Comparison of ENCODE assay signal across 8 cellular contexts in the genomic region with DNA sequence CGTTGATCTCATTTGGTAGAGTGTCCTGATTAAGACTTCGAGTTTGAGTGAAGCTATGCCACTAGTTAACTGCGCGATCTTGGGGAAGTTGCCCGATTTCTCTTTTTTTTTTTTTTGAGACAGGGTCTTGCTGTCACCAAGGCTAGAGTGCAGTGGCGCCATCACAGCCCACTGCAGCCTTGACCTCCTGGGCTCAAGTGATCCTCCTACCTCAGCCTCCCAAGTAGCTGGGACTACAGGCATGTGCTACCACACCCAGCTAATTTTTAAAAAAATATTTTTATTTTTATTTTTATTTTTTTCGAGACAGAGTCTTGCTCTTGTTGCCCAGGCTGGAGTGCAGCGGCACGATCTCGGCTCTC. TPM values are rescaled to one million over a fixed set of nuclear protein-coding genes. Genes with fewer than 3 reads are reported as not detected.
DNase-seq lines count a peak whose midpoint lies in the region; ATAC-seq and TF ChIP-seq lines count a peak whose summit lies in the region.
"Not testable (repeated sequence)": the region's sequence is repeated elsewhere in the genome, so short reads cannot be mapped to it uniquely, and the experiment has no call there.

No MANE protein-coding gene starts in this region.

- H3K56ac ChIP-seq in H9 (ENCODE audit: insufficient read length, low read depth, low read length) = not testable (repeated sequence)

- peaks cover 26% of the 10 kb centered on the region for H3K36me3 ChIP-seq in A673 (ENCODE audit: insufficient read depth, low read length, poor library complexity, severe bottlenecking)
- peaks cover 21% of the 10 kb centered on the region for H3K36me3 ChIP-seq in RWPE2 (ENCODE audit: low read depth)
- peaks cover 20% of the 10 kb centered on the region for H3K36me3 ChIP-seq in ectodermal cell (ENCODE audit: control insufficient read depth, insufficient read depth, low read length)
- peaks cover 20% of the 10 kb centered on the region for H3K36me3 ChIP-seq in iPS DF 6.9 (ENCODE audit: control insufficient read depth, insufficient read depth, low read length)

- not testable (repeated sequence) for H3K9me3 Mint-ChIP-seq in H9; activated naive CD4-positive, alpha-beta T cell treated with anti-CD3 and anti-CD28 coated beads, Interleukin-2, amount 50 U/mL, for 24 hours; naive thymus-derived CD8-positive, alpha-beta T cell; stimulated activated effector memory CD8-positive, alpha-beta T cell treated with anti-CD3 and anti-CD28 coated beads, Interleukin-12 subunit alpha, Interleukin-12 subunit beta, amount 100 ng/mL, for 72 hours

- peak overlapping the region; percentile 75 for H3K4me3 ChIP-seq in A673 (ENCODE audit: low read depth, low read length, poor library complexity, severe bottlenecking)
- H3K4me3 ChIP-seq in RWPE2 (ENCODE audit: severe bottlenecking) = peak overlapping the region; percentile 49
- peak overlapping the region; percentile 62 for H3K4me3 ChIP-seq in ectodermal cell (ENCODE audit: insufficient read depth, low read depth, low read length)
- peak overlapping the region; percentile 31; the same call in 1 of the 2 replicates for H3K4me3 ChIP-seq in iPS DF 6.9 (ENCODE audit: low read length)

- not testable (repeated sequence) for H3K9me3 ChIP-seq in A673 (ENCODE audit: low read depth, low read length, poor library complexity, severe bottlenecking); H9 (ENCODE audit: control insufficient read depth, low read depth, low read length); RWPE2 (ENCODE audit: severe bottlenecking); ectodermal cell (ENCODE audit: control insufficient read depth, low read length); iPS DF 6.9 (ENCODE audit: control insufficient read depth, insufficient read depth, low read length)

- H3K27ac ChIP-seq in A673 (ENCODE audit: low read depth, low read length, poor library complexity, severe bottlenecking) (peak overlapping the region; percentile 74), RWPE2 (ENCODE audit: poor library complexity, severe bottlenecking) (peak overlapping the region; percentile 88), ectodermal cell (ENCODE audit: insufficient read depth, low read depth, low read length, poor library complexity, severe bottlenecking) (peak overlapping the region; percentile 82)
- not testable (repeated sequence) for H3K27ac ChIP-seq in H9 (ENCODE audit: insufficient read length, low read depth, low read length); iPS DF 6.9 (ENCODE audit: low read length)

- WGBS in H9 (ENCODE audit: extremely low coverage, insufficient read length, low lambda C conversion rate) = no CpG with 5 or more reads among the region's 10 CpGs
- 66% methylated on average over 10 of the region's 10 CpGs for WGBS in ectodermal cell, 2 experiments
- WGBS in iPS DF 6.9 (ENCODE audit: insufficient coverage, insufficient read length) = no CpG with 5 or more reads among the region's 10 CpGs

- not testable (repeated sequence) for BruUV-seq in A673 (replicated peaks; lab: Mats Ljungman, UMichigan)

- not testable (repeated sequence) for H2BK20ac ChIP-seq in H9 (ENCODE audit: low read depth, low read length, poor library complexity, severe bottlenecking)

- POLR2A ChIA-PET in A673 (lab: Charles Lee; ENCODE audit: low non-redundant PET) = not testable (repeated sequence)
- POLR2A ChIA-PET in naive thymus-derived CD8-positive, alpha-beta T cell (lab: Charles Lee) = interaction anchor here (0.6 to 5.1 kb wide), 12 partner anchors 18 to 340 kb away, joined by 3 to 88 read pairs (median 14); partner anchors contain the start of genes C12orf57, ENO2, GAPDH and LRRC23

- H3K23me2 ChIP-seq in H9 (ENCODE audit: insufficient read length, low read depth, low read length, poor library complexity, severe bottlenecking) = not testable (repeated sequence)

- H3K27me3 Mint-ChIP-seq in H9 (ENCODE audit: low read depth); activated naive CD4-positive, alpha-beta T cell treated with anti-CD3 and anti-CD28 coated beads, Interleukin-2, amount 50 U/mL, for 24 hours; naive thymus-derived CD8-positive, alpha-beta T cell: not testable (repeated sequence)

- H4K91ac ChIP-seq in H9 (ENCODE audit: insufficient read length, low read depth, low read length) = not testable (repeated sequence)

- H4K8ac ChIP-seq in H9 (replicated peaks; ENCODE audit: insufficient read length, low read depth, low read length) = not testable (repeated sequence)

- H3K27me3 ChIP-seq in A673 (replicated peaks; ENCODE audit: insufficient read depth, low read depth, low read length, poor library complexity); H9 (ENCODE audit: insufficient read depth, low read length); RWPE2 (ENCODE audit: insufficient read depth, poor library complexity, severe bottlenecking); ectodermal cell (ENCODE audit: control insufficient read depth, insufficient read depth, low read length, poor library complexity, severe bottlenecking); iPS DF 6.9 (ENCODE audit: control insufficient read depth, insufficient read depth, low read length): not testable (repeated sequence)

- H3K4me1 Mint-ChIP-seq in H9 = peaks cover 32 to 42% of the 10 kb centered on the region in 2 experiments
- peaks cover 39% of the 10 kb centered on the region for H3K4me1 Mint-ChIP-seq in activated naive CD4-positive, alpha-beta T cell treated with anti-CD3 and anti-CD28 coated beads, Interleukin-2, amount 50 U/mL, for 24 hours
- peaks cover 31 to 47% (median 42%) of the 10 kb centered on the region in 4 donors for H3K4me1 Mint-ChIP-seq in naive thymus-derived CD8-positive, alpha-beta T cell
- H3K4me1 Mint-ChIP-seq in stimulated activated effector memory CD8-positive, alpha-beta T cell treated with anti-CD3 and anti-CD28 coated beads, Interleukin-12 subunit alpha, Interleukin-12 subunit beta, amount 100 ng/mL, for 72 hours = peaks cover 47% of the 10 kb centered on the region

- H3K23ac ChIP-seq in H9 (ENCODE audit: insufficient read length, low read depth, low read length) = not testable (repeated sequence)

- H2AFZ ChIP-seq in H9 (ENCODE audit: low read length) = not testable (repeated sequence)

- H2BK5ac ChIP-seq in H9 (ENCODE audit: insufficient read length, low read length) = not testable (repeated sequence)

- not testable (repeated sequence) for H4K20me1 ChIP-seq in H9 (ENCODE audit: control insufficient read depth, insufficient read depth, insufficient read length)

- peak overlapping the region; percentile 82 to 92 for H3K4me3 Mint-ChIP-seq in H9
- H3K4me3 Mint-ChIP-seq in activated naive CD4-positive, alpha-beta T cell treated with anti-CD3 and anti-CD28 coated beads, Interleukin-2, amount 50 U/mL, for 24 hours = peak overlapping the region; percentile 89
- H3K4me3 Mint-ChIP-seq in naive thymus-derived CD8-positive, alpha-beta T cell = peak overlapping the region; percentile 84 to 97 (median 90)
- H3K4me3 Mint-ChIP-seq in stimulated activated effector memory CD8-positive, alpha-beta T cell treated with anti-CD3 and anti-CD28 coated beads, Interleukin-12 subunit alpha, Interleukin-12 subunit beta, amount 100 ng/mL, for 72 hours = peak overlapping the region; percentile 91

- H2BK15ac ChIP-seq in H9 (ENCODE audit: low read depth, low read length) = not testable (repeated sequence)

- H3K79me1 ChIP-seq in H9 (ENCODE audit: insufficient read depth, low read depth, low read length, poor library complexity, severe bottlenecking) = not testable (repeated sequence)

- H3K4me1 ChIP-seq in A673 (ENCODE audit: insufficient read depth, low read length, poor library complexity, severe bottlenecking) = peaks cover 15% of the 10 kb centered on the region
- not testable (repeated sequence) for H3K4me1 ChIP-seq in H9 (ENCODE audit: insufficient read depth, low read length); RWPE2 (ENCODE audit: insufficient read depth, poor library complexity, severe bottlenecking); ectodermal cell (ENCODE audit: control insufficient read depth, insufficient read depth, low read length); iPS DF 6.9 (ENCODE audit: control insufficient read depth, insufficient read depth, low read length)

- TF ChIP-seq CTCF in A673 (conservative IDR thresholded peaks at IDR 0.05; ENCODE audit: low read depth, low read length); H9 (conservative IDR thresholded peaks at IDR 0.05); RWPE2 (IDR thresholded peaks at IDR 0.05; ENCODE audit: poor library complexity, severe bottlenecking): not testable (repeated sequence)

- DNase-seq in A673 (ENCODE audit: low spot score); H9; RWPE2 (ENCODE audit: low spot score); iPS DF 6.9 (ENCODE audit: low read depth, low spot score); naive thymus-derived CD8-positive, alpha-beta T cell; stimulated activated effector memory CD8-positive, alpha-beta T cell treated with anti-CD3 and anti-CD28 coated beads, Interleukin-12 subunit alpha, Interleukin-12 subunit beta, amount 100 ng/mL, for 72 hours (ENCODE audit: low spot score in 2 of 2): not testable (repeated sequence)

- H3K79me2 ChIP-seq in H9 (ENCODE audit: insufficient read depth, low read length) = not testable (repeated sequence)

- H3T11ph ChIP-seq in H9 (ENCODE audit: low read length) = not testable (repeated sequence)

- not testable (repeated sequence) for H2BK120ac ChIP-seq in H9 (ENCODE audit: low read depth, low read length, poor library complexity, severe bottlenecking)

- not testable (repeated sequence) for H4K5ac ChIP-seq in H9 (ENCODE audit: insufficient read length, low read depth, low read length)

- H3K27ac Mint-ChIP-seq in H9 = peak overlapping the region; percentile 36 to 89 (median 84); a peak in 6 of 7 replicates
- H3K27ac Mint-ChIP-seq in activated naive CD4-positive, alpha-beta T cell treated with anti-CD3 and anti-CD28 coated beads, Interleukin-2, amount 50 U/mL, for 24 hours = peak overlapping the region; percentile 70
- peak overlapping the region; percentile 74 to 92 (median 86) for H3K27ac Mint-ChIP-seq in naive thymus-derived CD8-positive, alpha-beta T cell
- H3K27ac Mint-ChIP-seq in stimulated activated effector memory CD8-positive, alpha-beta T cell treated with anti-CD3 and anti-CD28 coated beads, Interleukin-12 subunit alpha, Interleukin-12 subunit beta, amount 100 ng/mL, for 72 hours = peak overlapping the region; percentile 98

- not testable (repeated sequence) for H2BK12ac ChIP-seq in H9 (ENCODE audit: insufficient read length, low read depth, low read length)

- H3K14ac ChIP-seq in H9 (ENCODE audit: insufficient read depth, low read length) = not testable (repeated sequence)

- H3K4ac ChIP-seq in H9 (ENCODE audit: low read depth, low read length) = not testable (repeated sequence)

- ATAC-seq in RWPE2 (ENCODE audit: low read depth); naive thymus-derived CD8-positive, alpha-beta T cell; stimulated activated effector memory CD8-positive, alpha-beta T cell treated with anti-CD3 and anti-CD28 coated beads, Interleukin-12 subunit alpha, Interleukin-12 subunit beta, amount 100 ng/mL, for 72 hours: not testable (repeated sequence)

- peak overlapping the region; percentile 57 for H3K4me2 ChIP-seq in H9 (ENCODE audit: insufficient read depth, insufficient read length, low read length)

- intact Hi-C loops in A673 (cut with micrococcal nuclease; ENCODE audit: unreplicated experiment) = loop anchor here (5.0 kb wide), 2 partner anchors 63 to 238 kb away; no protein-coding TSS in a partner anchor

- H3K9ac ChIP-seq in H9 (ENCODE audit: extremely low read depth, insufficient read length, low read length) = peak overlapping the region; percentile 5

- H3K36me3 Mint-ChIP-seq in H9 (ENCODE audit: insufficient read depth in 1 of 3, low read depth in 3 of 3) = peaks cover 19 to 53% (median 35%) of the 10 kb centered on the region in 3 experiments
- H3K36me3 Mint-ChIP-seq in activated naive CD4-positive, alpha-beta T cell treated with anti-CD3 and anti-CD28 coated beads, Interleukin-2, amount 50 U/mL, for 24 hours = not testable (repeated sequence)
- peaks cover 0 to 26% (median 0%) of the 10 kb centered on the region in 3 donors for H3K36me3 Mint-ChIP-seq in naive thymus-derived CD8-positive, alpha-beta T cell
- peaks cover 100% of the 10 kb centered on the region for H3K36me3 Mint-ChIP-seq in stimulated activated effector memory CD8-positive, alpha-beta T cell treated with anti-CD3 and anti-CD28 coated beads, Interleukin-12 subunit alpha, Interleukin-12 subunit beta, amount 100 ng/mL, for 72 hours

- H2AK5ac ChIP-seq in H9 (ENCODE audit: insufficient read length, low read length) = not testable (repeated sequence)

- CTCF ChIA-PET in A673 (lab: Charles Lee) = interaction anchor here (1.2 kb wide), 1 partner anchor 64 kb away, joined by 4 read pairs; no protein-coding TSS in a partner anchor

- H3K18ac ChIP-seq in H9 (ENCODE audit: insufficient read length, low read depth, low read length) = not testable (repeated sequence)

RNA-seq across cellular contexts. Expression of gene SPSB2, which starts 0.9 kb away (rescaled TPM):
- 8.1 and 10.8 TPM in 2 replicates for total RNA-seq in A673 (2021)
- total RNA-seq in H9 (2021) = 13.7 and 16.3 TPM in 2 replicates
- polyA plus RNA-seq in ectodermal cell (2013, experiment 1 of 4) = 11.0 TPM
- 10.3 TPM for polyA plus RNA-seq in ectodermal cell (2013, experiment 2 of 4)
- 7.5 TPM for polyA plus RNA-seq in ectodermal cell (2013, experiment 3 of 4)
- polyA plus RNA-seq in ectodermal cell (2013, experiment 4 of 4) = 9.8 TPM
- total RNA-seq in naive thymus-derived CD8-positive, alpha-beta T cell = 10 to 100 TPM; 22.0 to 23.3 TPM
- 10 to 100 TPM; 10.1 to 10.6 (median 10.2) TPM for polyA plus RNA-seq in naive thymus-derived CD8-positive, alpha-beta T cell

RNA-seq across cellular contexts. Expression of gene TPI1, which starts 6.7 kb away (rescaled TPM):
- total RNA-seq in A673 (2021) (1,240 and 1,277 TPM in 2 replicates), H9 (2021) (1,177 and 1,211 TPM in 2 replicates)
- polyA plus RNA-seq in ectodermal cell (2013, experiment 1 of 4) = 893 TPM
- 744 TPM for polyA plus RNA-seq in ectodermal cell (2013, experiment 2 of 4)
- 683 TPM for polyA plus RNA-seq in ectodermal cell (2013, experiment 3 of 4)
- polyA plus RNA-seq in ectodermal cell (2013, experiment 4 of 4) = 696 TPM
- 100 to 1,000 TPM; 159 to 163 TPM for total RNA-seq in naive thymus-derived CD8-positive, alpha-beta T cell
- 100 to 1,000 TPM; 372 to 497 (median 479) TPM for polyA plus RNA-seq in naive thymus-derived CD8-positive, alpha-beta T cell

RNA-seq across cellular contexts. Expression of gene USP5, which starts 22.0 kb away (rescaled TPM):
- total RNA-seq in A673 (2021) = 209 and 224 TPM in 2 replicates
- total RNA-seq in H9 (2021) = 143 and 144 TPM in 2 replicates
- 105 TPM for polyA plus RNA-seq in ectodermal cell (2013, experiment 1 of 4)
- 99.8 TPM for polyA plus RNA-seq in ectodermal cell (2013, experiment 2 of 4)
- 73.9 TPM for polyA plus RNA-seq in ectodermal cell (2013, experiment 3 of 4)
- 76.2 TPM for polyA plus RNA-seq in ectodermal cell (2013, experiment 4 of 4)
- 10 to 100 TPM; 72.7 to 78.9 TPM for total RNA-seq in naive thymus-derived CD8-positive, alpha-beta T cell
- 10 to 100 TPM; 55.3 to 69.2 (median 56.7) TPM for polyA plus RNA-seq in naive thymus-derived CD8-positive, alpha-beta T cell

RNA-seq across cellular contexts. Expression of gene CDCA3, which starts 22.9 kb away (rescaled TPM):
- 98.0 and 107 TPM in 2 replicates for total RNA-seq in A673 (2021)
- total RNA-seq in H9 (2021) = 45.1 and 48.6 TPM in 2 replicates
- 48.6 TPM for polyA plus RNA-seq in ectodermal cell (2013, experiment 1 of 4)
- 40.9 TPM for polyA plus RNA-seq in ectodermal cell (2013, experiment 2 of 4)
- polyA plus RNA-seq in ectodermal cell (2013, experiment 3 of 4) = 52.4 TPM
- 48.8 TPM for polyA plus RNA-seq in ectodermal cell (2013, experiment 4 of 4)
- 1 to 10 TPM; 2.6 to 2.7 TPM for total RNA-seq in naive thymus-derived CD8-positive, alpha-beta T cell
- 1 to 10 TPM in 1 of 3 donors, under 1 TPM in 1, not detected in 1; 0.50 to 1.4 TPM for polyA plus RNA-seq in naive thymus-derived CD8-positive, alpha-beta T cell

RNA-seq across cellular contexts. Expression of gene LRRC23, which starts 30.6 kb away (rescaled TPM):
- total RNA-seq in A673 (2021) = 7.7 and 13.6 TPM in 2 replicates
- total RNA-seq in H9 (2021) = 2.1 and 2.6 TPM in 2 replicates
- 5.5 TPM for polyA plus RNA-seq in ectodermal cell (2013, experiment 1 of 4)
- 6.6 TPM for polyA plus RNA-seq in ectodermal cell (2013, experiment 2 of 4)
- polyA plus RNA-seq in ectodermal cell (2013, experiment 3 of 4) = 6.2 TPM
- polyA plus RNA-seq in ectodermal cell (2013, experiment 4 of 4) = 8.2 TPM
- 10 to 100 TPM; 10.1 to 10.5 TPM for total RNA-seq in naive thymus-derived CD8-positive, alpha-beta T cell
- polyA plus RNA-seq in naive thymus-derived CD8-positive, alpha-beta T cell = 1 to 10 TPM; 4.7 to 9.9 (median 8.8) TPM
